19 cellular contexts compared by ENCODE assay signal in the genomic region with DNA sequence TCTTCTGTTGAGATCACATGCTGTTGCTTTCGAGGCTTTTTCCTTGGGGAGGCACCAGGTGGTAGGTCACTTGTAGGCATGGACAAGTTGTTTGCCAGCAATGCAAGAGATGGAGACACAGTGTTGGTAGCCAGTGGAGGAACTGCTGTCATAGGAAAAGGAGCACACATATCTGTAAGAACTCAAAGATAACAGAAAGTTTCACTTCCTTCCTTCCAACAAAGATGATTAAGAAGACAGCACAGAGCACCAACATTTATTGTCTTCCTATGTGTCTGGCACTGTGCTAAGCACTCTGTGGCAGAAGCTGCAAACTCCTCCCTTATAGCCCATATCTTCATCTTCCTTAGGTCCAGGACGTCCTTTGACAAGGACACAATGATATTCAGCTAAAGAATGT.
"Had no signal": no experiment of that assay in that cellular context is flagged by ENCODE, and none has a peak within 500 bp of the region (broad histone marks: within the 10 kb centered on the region; RNA-seq: fewer than 3 reads in every experiment).

No MANE protein-coding gene starts in this region.

- H3K27ac ChIP-seq: epithelial cell of prostate, gastroesophageal sphincter, sigmoid colon, suprapubic skin, upper lobe of left lung had no signal

- H3K27ac Mint-ChIP-seq: activated naive CD8-positive, alpha-beta T cell; activated T-helper 2 cell treated with anti-CD3 and anti-CD28 coated beads, Interferon-gamma antibody, Interleukin-2, Interleukin-4, amounts not matched to agents 10 μg/mL and 5 μg/mL and 100 μg/mL, durations not matched to agents 14 hours and 24 hours and 36 hours; brain had no signal

- H3K9me3 ChIP-seq: gastroesophageal sphincter, sigmoid colon, suprapubic skin, upper lobe of left lung had no signal

- H3K4me1 Mint-ChIP-seq: brain; central memory CD8-positive, alpha-beta T cell had no signal

- H3K27me3 ChIP-seq: gastroesophageal sphincter, sigmoid colon, suprapubic skin, upper lobe of left lung had no signal

- H3K27me3 Mint-ChIP-seq: activated naive CD8-positive, alpha-beta T cell; brain; central memory CD8-positive, alpha-beta T cell had no signal

- ATAC-seq: activated CD4-positive, CD25-positive, alpha-beta regulatory T cell treated with anti-CD3 and anti-CD28 coated beads, Interleukin-2, amount 50 U/mL, for 24 hours; gastroesophageal sphincter; stimulated activated naive CD8-positive, alpha-beta T cell treated with anti-CD3 and anti-CD28 coated beads, Interleukin-15, Interleukin-2, amounts not matched to agents 100 U/mL and 50 U/mL, for 24 hours had no signal

- FAIRE-seq: kidney, TTC549 had no signal

- H3K9me3 Mint-ChIP-seq: activated T-helper 2 cell treated with anti-CD3 and anti-CD28 coated beads, Interferon-gamma antibody, Interleukin-2, Interleukin-4, amounts not matched to agents 10 μg/mL and 5 μg/mL and 100 μg/mL, durations not matched to agents 14 hours and 24 hours and 36 hours; brain; central memory CD8-positive, alpha-beta T cell had no signal

- H3K4me3 ChIP-seq: gastroesophageal sphincter, sigmoid colon, suprapubic skin, upper lobe of left lung had no signal

- H3K4me3 Mint-ChIP-seq: activated naive CD8-positive, alpha-beta T cell; brain; central memory CD8-positive, alpha-beta T cell had no signal

- DNase-seq: activated CD4-positive, alpha-beta T cell treated with anti-CD3 and anti-CD28 coated beads, Interleukin-2, amount 50 U/mL, for 48 hours; activated CD8-positive, alpha-beta memory T cell treated with anti-CD3 and anti-CD28 coated beads, Interleukin-2, amount 50 U/mL, for 48 hours; amygdala; cortex of kidney; effector memory CD4-positive, alpha-beta T cell; kidney; sigmoid colon; stimulated activated CD4-positive, alpha-beta T cell treated with anti-CD3 and anti-CD28 coated beads, Interleukin-2, amount 100 ng/mL, for 24 hours; stimulated activated naive CD8-positive, alpha-beta T cell treated with anti-CD3 and anti-CD28 coated beads, Interleukin-15, Interleukin-2, amounts not matched to agents 100 U/mL and 50 U/mL, for 24 hours; upper lobe of left lung had no signal
